ENCODE assay signal across 8 cellular contexts in genomic region chr1:215567491-215568286, GRCh38. TPM values are rescaled to one million over a fixed set of nuclear protein-coding genes. Genes with fewer than 3 reads are reported as not detected.
DNase-seq lines count a peak whose midpoint lies in the region; ATAC-seq and TF ChIP-seq lines count a peak whose summit lies in the region.

No MANE protein-coding gene starts in this region.

- H3K4me3 Mint-ChIP-seq in Calu3 (ENCODE audit: low read depth, unreplicated experiment): peak overlapping the region; percentile 95
- H3K4me3 Mint-ChIP-seq in activated T-cell treated with anti-CD3 and anti-CD28 coated beads, Interleukin-2, amount 50 U/mL, for 72 hours: peak overlapping the region; percentile 94

- CTCF ChIA-PET in Calu3 (lab: Charles Lee): interaction anchor here (2.1 kb wide), 1 partner anchor 10 kb away, joined by 8 read pairs; no protein-coding TSS in a partner anchor

- peaks cover 41% of the 10 kb centered on the region for H3K4me1 Mint-ChIP-seq in Calu3 (ENCODE audit: low read depth, unreplicated experiment)
- H3K4me1 Mint-ChIP-seq in activated T-cell treated with anti-CD3 and anti-CD28 coated beads, Interleukin-2, amount 50 U/mL, for 72 hours (ENCODE audit: low read depth): peaks cover 26% of the 10 kb centered on the region

- peak overlapping the region; percentile 99 for H3K27ac Mint-ChIP-seq in Calu3 (ENCODE audit: unreplicated experiment)
- peak overlapping the region; percentile 24 for H3K27ac Mint-ChIP-seq in activated T-cell treated with anti-CD3 and anti-CD28 coated beads, Interleukin-2, amount 50 U/mL, for 72 hours

- no peaks in the 10 kb centered on the region for H3K9me3 Mint-ChIP-seq in Calu3 (ENCODE audit: low read depth, unreplicated experiment)
- H3K9me3 Mint-ChIP-seq in activated T-cell treated with anti-CD3 and anti-CD28 coated beads, Interleukin-2, amount 50 U/mL, for 72 hours: no peaks in the 10 kb centered on the region

- H3K4me3 ChIP-seq in fibroblast of villous mesenchyme (ENCODE audit: low read depth, low read length) (peak overlapping the region; percentile 77), neural cell (ENCODE audit: low read length) (peak overlapping the region; percentile 87), tibial artery (peak overlapping the region; percentile 70 to 95)

- peak; percentile 63 for DNase-seq in Calu3
- peak; percentile 93 for DNase-seq in NCI-H82 treated with DMSO at 0.1 percent for 48 hours (lab: John Stamatoyannopoulos, UW; ENCODE audit: unreplicated experiment)
- DNase-seq in activated T-cell treated with anti-CD3 and anti-CD28 coated beads, Interleukin-2, amount 50 U/mL, for 72 hours: peak; percentile 38 to 65
- peak; percentile 61 for DNase-seq in fibroblast of villous mesenchyme (ENCODE audit: low read depth)
- peak in 1 of 2 donors; percentile 68 for DNase-seq in tibial artery

- H2AFZ ChIP-seq in neural cell (ENCODE audit: low read depth, low read length): peak overlapping the region; percentile 67

- BruUV-seq in Calu3 (replicated peaks; lab: Mats Ljungman, UMichigan): no TSS peak

- no peak for TF ChIP-seq RAD21 in neural cell (conservative IDR thresholded peaks at IDR 0.05)

- H3K36me3 ChIP-seq in neural cell (ENCODE audit: insufficient read depth, low read length): no peaks in the 10 kb centered on the region
- no peaks in the 10 kb centered on the region for H3K36me3 ChIP-seq in tibial artery

- no peaks in the 10 kb centered on the region for H3K9me3 ChIP-seq in neural cell (ENCODE audit: low read length)
- no peaks in the 10 kb centered on the region for H3K9me3 ChIP-seq in tibial artery

- H3K9ac ChIP-seq in neural cell (ENCODE audit: low read length): peak overlapping the region; percentile 92

- TF ChIP-seq CTCF in Calu3 (IDR thresholded peaks at IDR 0.05; ENCODE audit: unreplicated experiment): no peak
- no peak for TF ChIP-seq CTCF in fibroblast of villous mesenchyme (IDR thresholded peaks at IDR 0.05; ENCODE audit: insufficient read depth, low read depth, low read length)
- no peak for TF ChIP-seq CTCF in neural cell (IDR thresholded peaks at IDR 0.05; ENCODE audit: poor library complexity, severe bottlenecking)
- no peak for TF ChIP-seq CTCF in tibial artery (IDR thresholded peaks at IDR 0.05)

- no peak for TF ChIP-seq EP300 in neural cell (conservative IDR thresholded peaks at IDR 0.05; ENCODE audit: poor library complexity, severe bottlenecking)

- peaks cover 0 to 42% (median 18%) of the 10 kb centered on the region in 4 donors for H3K4me1 ChIP-seq in tibial artery

- peaks cover 42% of the 10 kb centered on the region for H3K79me2 ChIP-seq in neural cell (replicated peaks; ENCODE audit: insufficient read depth, low read length)

- H3K9me2 ChIP-seq in neural cell (ENCODE audit: insufficient read depth, low read length): no peaks in the 10 kb centered on the region

- H3F3A ChIP-seq in neural cell (ENCODE audit: insufficient read depth, low read length, poor library complexity, severe bottlenecking): no peaks in the 10 kb centered on the region

- H4K20me1 ChIP-seq in neural cell (ENCODE audit: insufficient read depth): no peaks in the 10 kb centered on the region

- H3K27me3 Mint-ChIP-seq in Calu3 (ENCODE audit: unreplicated experiment): no peaks in the 10 kb centered on the region
- H3K27me3 Mint-ChIP-seq in activated T-cell treated with anti-CD3 and anti-CD28 coated beads, Interleukin-2, amount 50 U/mL, for 72 hours (ENCODE audit: low read depth): no peaks in the 10 kb centered on the region

- peak overlapping the region; percentile 85 for H3K4me2 ChIP-seq in neural cell (ENCODE audit: low read length)

- H3K27me3 ChIP-seq in neural cell (ENCODE audit: insufficient read depth, low read depth, low read length) (no peaks in the 10 kb centered on the region), tibial artery (no peaks in the 10 kb centered on the region)

- ATAC-seq in GM19463 (IDR thresholded peaks at IDR 0.05; ENCODE audit: unreplicated experiment) (peak; percentile 62), HG03521 (IDR thresholded peaks at IDR 0.05; ENCODE audit: unreplicated experiment) (peak; percentile 69)
- ATAC-seq in activated T-cell treated with anti-CD3 and anti-CD28 coated beads, Interleukin-2, amount 50 U/mL, for 72 hours (replicated peaks in 1 of 2): peak; percentile 76 to 77

- H3K27ac ChIP-seq in neural cell (ENCODE audit: low read length): peak overlapping the region; percentile 71
- H3K27ac ChIP-seq in tibial artery: peak overlapping the region; percentile 89 to 96

- H3K36me3 Mint-ChIP-seq in Calu3 (ENCODE audit: insufficient read depth, unreplicated experiment): peaks cover 60% of the 10 kb centered on the region
- peaks cover 1 to 3% of the 10 kb centered on the region in 2 donors for H3K36me3 Mint-ChIP-seq in activated T-cell treated with anti-CD3 and anti-CD28 coated beads, Interleukin-2, amount 50 U/mL, for 72 hours (ENCODE audit: insufficient read depth in 2 of 2)

- intact Hi-C loops in Calu3 (cut with micrococcal nuclease; ENCODE audit: unreplicated experiment) (loop anchor here (2.0 kb wide), 1 partner anchor 39 kb away; no protein-coding TSS in a partner anchor), tibial artery (cut with DNase I; ENCODE audit: low total_unique reads) (no loop called here)

TF ChIP-seq in neural cell, 6 proteins besides CTCF, POLR2A, EP300 and RAD21:
- no peak for TF ChIP-seq EZH2 (IDR thresholded peaks at IDR 0.05; ENCODE audit: borderline replicate concordance, insufficient read depth, low read length, poor library complexity, severe bottlenecking)
- no peak for TF ChIP-seq POLR2AphosphoS5 (IDR thresholded peaks at IDR 0.05)
- no peak for TF ChIP-seq SMC3 (conservative IDR thresholded peaks at IDR 0.05; ENCODE audit: poor library complexity)
- peak; percentile 18 for TF ChIP-seq MXI1 (conservative IDR thresholded peaks at IDR 0.05; ENCODE audit: poor library complexity, severe bottlenecking)
- TF ChIP-seq, protein P1, sequence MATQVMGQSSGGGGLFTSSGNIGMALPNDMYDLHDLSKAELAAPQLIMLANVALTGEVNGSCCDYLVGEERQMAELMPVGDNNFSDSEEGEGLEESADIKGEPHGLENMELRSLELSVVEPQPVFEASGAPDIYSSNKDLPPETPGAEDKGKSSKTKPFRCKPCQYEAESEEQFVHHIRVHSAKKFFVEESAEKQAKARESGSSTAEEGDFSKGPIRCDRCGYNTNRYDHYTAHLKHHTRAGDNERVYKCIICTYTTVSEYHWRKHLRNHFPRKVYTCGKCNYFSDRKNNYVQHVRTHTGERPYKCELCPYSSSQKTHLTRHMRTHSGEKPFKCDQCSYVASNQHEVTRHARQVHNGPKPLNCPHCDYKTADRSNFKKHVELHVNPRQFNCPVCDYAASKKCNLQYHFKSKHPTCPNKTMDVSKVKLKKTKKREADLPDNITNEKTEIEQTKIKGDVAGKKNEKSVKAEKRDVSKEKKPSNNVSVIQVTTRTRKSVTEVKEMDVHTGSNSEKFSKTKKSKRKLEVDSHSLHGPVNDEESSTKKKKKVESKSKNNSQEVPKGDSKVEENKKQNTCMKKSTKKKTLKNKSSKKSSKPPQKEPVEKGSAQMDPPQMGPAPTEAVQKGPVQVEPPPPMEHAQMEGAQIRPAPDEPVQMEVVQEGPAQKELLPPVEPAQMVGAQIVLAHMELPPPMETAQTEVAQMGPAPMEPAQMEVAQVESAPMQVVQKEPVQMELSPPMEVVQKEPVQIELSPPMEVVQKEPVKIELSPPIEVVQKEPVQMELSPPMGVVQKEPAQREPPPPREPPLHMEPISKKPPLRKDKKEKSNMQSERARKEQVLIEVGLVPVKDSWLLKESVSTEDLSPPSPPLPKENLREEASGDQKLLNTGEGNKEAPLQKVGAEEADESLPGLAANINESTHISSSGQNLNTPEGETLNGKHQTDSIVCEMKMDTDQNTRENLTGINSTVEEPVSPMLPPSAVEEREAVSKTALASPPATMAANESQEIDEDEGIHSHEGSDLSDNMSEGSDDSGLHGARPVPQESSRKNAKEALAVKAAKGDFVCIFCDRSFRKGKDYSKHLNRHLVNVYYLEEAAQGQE (IDR thresholded peaks at IDR 0.05; ENCODE audit: borderline replicate concordance): peak; percentile 45
- TF ChIP-seq TAF1 (IDR thresholded peaks at IDR 0.05; ENCODE audit: low read depth): no peak
TF ChIP-seq in neural cell: peak in this region for 2.

RNA-seq across cellular contexts. Expression of gene KCTD3, which starts 0.6 kb away (rescaled TPM):
- 48.8 and 50.2 TPM in 2 replicates for total RNA-seq in Calu3 (2022)
- total RNA-seq in activated T-cell treated with anti-CD3 and anti-CD28 coated beads, Interleukin-2, amount 50 U/mL, for 72 hours: 1 to 10 TPM; 4.5 to 4.7 TPM
- 38.0 and 60.9 TPM in 2 replicates for total RNA-seq in fibroblast of villous mesenchyme
- polyA plus RNA-seq in neural cell: 80.6 and 82.9 TPM in 2 replicates
- polyA minus RNA-seq in neural cell: 66.5 and 74.4 TPM in 2 replicates
